In genomic region chr5:1221721-1222120, GRCh38 we compare ENCODE assay signal across 1 cellular context.
TF ChIP-seq lines count a peak whose summit lies in the region.

No MANE protein-coding gene starts in this region.

TF ChIP-seq in K562, 482 proteins besides CTCF, POLR2A, EP300 and RAD21:
- TF ChIP-seq PHF20 (IDR thresholded peaks at IDR 0.05; ENCODE audit: partially characterized antibody): peak; percentile 15
- TF ChIP-seq ZBTB17 (CRISPR knock-in tag; IDR thresholded peaks at IDR 0.05): no peak
TF ChIP-seq in K562: peak in this region for 1.
